In the genomic region with DNA sequence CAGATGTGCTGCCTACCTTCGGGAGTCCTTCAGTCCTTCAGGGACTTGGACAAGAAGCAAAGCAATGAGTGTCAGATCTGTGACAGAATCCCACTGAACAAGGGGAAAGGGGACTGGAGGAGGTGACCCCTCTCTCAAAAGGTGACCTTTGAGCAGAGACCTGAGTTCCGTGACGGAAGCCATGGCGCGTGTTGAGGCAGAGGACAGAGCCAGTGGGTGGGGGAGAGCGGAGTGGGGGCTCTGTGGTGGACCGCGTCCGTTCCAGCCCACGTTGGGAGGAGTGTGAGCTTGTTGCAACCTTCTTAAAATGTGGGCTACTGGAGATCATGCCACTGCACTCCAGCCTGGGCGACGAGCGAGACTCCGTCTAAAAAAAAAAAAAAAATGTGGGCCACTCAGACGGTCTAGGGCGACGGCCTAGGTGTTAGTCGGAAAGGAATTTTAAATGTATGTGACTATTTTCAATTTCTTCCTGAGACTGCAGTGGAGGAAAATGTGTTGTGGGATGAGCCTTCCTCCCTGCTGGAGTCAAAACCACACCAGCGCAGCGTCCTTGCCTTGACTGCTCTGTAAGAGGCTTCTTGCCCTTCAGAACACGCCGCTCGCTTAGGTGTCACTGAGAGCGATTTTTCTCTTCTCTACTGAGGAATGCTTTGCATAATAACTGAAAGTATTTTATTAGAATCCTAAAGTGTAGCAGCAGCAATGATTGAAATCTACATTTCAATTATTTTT, we compare ENCODE assay signal across 24 cellular contexts.
DNase-seq lines count a peak whose midpoint lies in the region; ATAC-seq, FAIRE-seq and TF ChIP-seq lines count a peak whose summit lies in the region.
"Had no signal": no experiment of that assay in that cellular context is flagged by ENCODE, and none has a peak within 500 bp of the region (broad histone marks: within the 10 kb centered on the region; RNA-seq: fewer than 3 reads in every experiment).

No MANE protein-coding gene starts in this region.

- H3K27me3 Mint-ChIP-seq in CD4-positive, alpha-beta T cell: no peaks in the 10 kb centered on the region
- no peaks in the 10 kb centered on the region for H3K27me3 Mint-ChIP-seq in activated naive CD8-positive, alpha-beta T cell treated with anti-CD3 and anti-CD28 coated beads, Interleukin-2, amount 50 U/mL, for 24 hours
- H3K27me3 Mint-ChIP-seq in nephron progenitor cell (ENCODE audit: low read depth, poor library complexity): peaks cover 19% of the 10 kb centered on the region
- H3K27me3 Mint-ChIP-seq: effector memory CD8-positive, alpha-beta T cell had no signal

- no peak overlapping the region for H3K4me3 ChIP-seq in effector memory CD4-positive, alpha-beta T cell (ENCODE audit: insufficient read depth, low read depth, low read length, poor library complexity, severe bottlenecking)
- H3K4me3 ChIP-seq: gastrocnemius medialis, HAP-1, thyroid gland had no signal

- H3K9me3 Mint-ChIP-seq in CD4-positive, alpha-beta T cell: no peaks in the 10 kb centered on the region
- no peaks in the 10 kb centered on the region for H3K9me3 Mint-ChIP-seq in activated naive CD8-positive, alpha-beta T cell treated with anti-CD3 and anti-CD28 coated beads, Interleukin-2, amount 50 U/mL, for 24 hours
- no peaks in the 10 kb centered on the region for H3K9me3 Mint-ChIP-seq in nephron progenitor cell
- H3K9me3 Mint-ChIP-seq: CD8-positive, alpha-beta T cell; effector memory CD8-positive, alpha-beta T cell; natural killer cell had no signal

- no peak for TF ChIP-seq CTCF in CD4-positive, alpha-beta T cell (IDR thresholded peaks at IDR 0.05)
- TF ChIP-seq CTCF in nephron progenitor cell (IDR thresholded peaks at IDR 0.05): no peak

- no peaks in the 10 kb centered on the region for H3K4me1 ChIP-seq in effector memory CD4-positive, alpha-beta T cell (ENCODE audit: control insufficient read depth, insufficient read depth, low read length, poor library complexity, severe bottlenecking)
- H3K4me1 ChIP-seq: gastrocnemius medialis, HAP-1, parathyroid adenoma, thyroid gland had no signal

- no peak for TF ChIP-seq POLR2A in GM12891 (IDR thresholded peaks at IDR 0.05; ENCODE audit: low read depth, low read length)

- peaks cover 44% of the 10 kb centered on the region for H3K4me1 Mint-ChIP-seq in CD4-positive, alpha-beta T cell (ENCODE audit: low read depth)
- H3K4me1 Mint-ChIP-seq in activated naive CD8-positive, alpha-beta T cell treated with anti-CD3 and anti-CD28 coated beads, Interleukin-2, amount 50 U/mL, for 24 hours: peaks cover 27% of the 10 kb centered on the region
- peaks cover 6% of the 10 kb centered on the region for H3K4me1 Mint-ChIP-seq in nephron progenitor cell

- H3K36me3 Mint-ChIP-seq in CD4-positive, alpha-beta T cell (ENCODE audit: low read depth): no peaks in the 10 kb centered on the region
- H3K36me3 Mint-ChIP-seq in activated naive CD8-positive, alpha-beta T cell treated with anti-CD3 and anti-CD28 coated beads, Interleukin-2, amount 50 U/mL, for 24 hours (ENCODE audit: low read depth): peaks cover 57% of the 10 kb centered on the region
- no peaks in the 10 kb centered on the region for H3K36me3 Mint-ChIP-seq in nephron progenitor cell (ENCODE audit: low read depth)

- no peak overlapping the region for H3K27ac ChIP-seq in CD4-positive, alpha-beta T cell (ENCODE audit: low read depth, low read length)
- no peak overlapping the region for H3K27ac ChIP-seq in effector memory CD4-positive, alpha-beta T cell (ENCODE audit: insufficient read depth, low read length, poor library complexity, severe bottlenecking)
- H3K27ac ChIP-seq: gastrocnemius medialis, parathyroid adenoma, thyroid gland, WERI-Rb-1 had no signal

- DNase-seq in CD4-positive, alpha-beta T cell: no peak
- no peak for DNase-seq in GM12891 (ENCODE audit: insufficient read length, low spot score)
- no peak for DNase-seq in activated naive CD8-positive, alpha-beta T cell treated with anti-CD3 and anti-CD28 coated beads, Interleukin-2, amount 50 U/mL, for 24 hours
- no peak for DNase-seq in nephron progenitor cell
- DNase-seq in NK-92 treated with Interleukin-12 subunit alpha and Interleukin-12 subunit beta, amount 100 ng/mL, for 24 hours (lab: John Stamatoyannopoulos, UW): no peak
- no peak for DNase-seq in effector memory CD4-positive, alpha-beta T cell
- DNase-seq: effector memory CD8-positive, alpha-beta T cell; gastrocnemius medialis; hippocampal formation; KG1; natural killer cell; NCI-H1436; OCI-M1; stimulated activated CD4-positive, alpha-beta T cell treated with anti-CD3 and anti-CD28 coated beads, Interleukin-4, amount 100 ng/mL, for 1 hour; stimulated activated naive CD4-positive, alpha-beta T cell; thyroid gland; WERI-Rb-1 had no signal

- no peaks in the 10 kb centered on the region for H3K9me3 ChIP-seq in CD4-positive, alpha-beta T cell (ENCODE audit: control insufficient read depth, low read length)
- H3K9me3 ChIP-seq in effector memory CD4-positive, alpha-beta T cell (ENCODE audit: control insufficient read depth, low read length): no peaks in the 10 kb centered on the region
- H3K9me3 ChIP-seq: gastrocnemius medialis, HAP-1, thyroid gland had no signal

- no peaks in the 10 kb centered on the region for H3K27me3 ChIP-seq in CD4-positive, alpha-beta T cell (ENCODE audit: control insufficient read depth, insufficient read depth, low read length)
- no peaks in the 10 kb centered on the region for H3K27me3 ChIP-seq in effector memory CD4-positive, alpha-beta T cell (replicated peaks; ENCODE audit: control insufficient read depth, insufficient read depth, low read length, poor library complexity, severe bottlenecking)
- H3K27me3 ChIP-seq: gastrocnemius medialis, thyroid gland had no signal

- peaks cover 90% of the 10 kb centered on the region for H3K36me3 ChIP-seq in effector memory CD4-positive, alpha-beta T cell (ENCODE audit: control insufficient read depth, insufficient read depth, low read length)
- H3K36me3 ChIP-seq: HAP-1, WERI-Rb-1 had no signal

- no peak overlapping the region for H3K4me3 Mint-ChIP-seq in CD4-positive, alpha-beta T cell
- H3K4me3 Mint-ChIP-seq in activated naive CD8-positive, alpha-beta T cell treated with anti-CD3 and anti-CD28 coated beads, Interleukin-2, amount 50 U/mL, for 24 hours: no peak overlapping the region
- H3K4me3 Mint-ChIP-seq in nephron progenitor cell: no peak overlapping the region
- H3K4me3 Mint-ChIP-seq: CD8-positive, alpha-beta T cell; effector memory CD8-positive, alpha-beta T cell; natural killer cell had no signal

- POLR2A ChIA-PET in CD4-positive, alpha-beta T cell (lab: Charles Lee): no interaction called here

- FAIRE-seq in GM12891 (lab: Jason Lieb, UNC): no peak

- no peak for ATAC-seq in CD4-positive, alpha-beta T cell (ENCODE audit: poor library complexity)
- ATAC-seq in activated naive CD8-positive, alpha-beta T cell treated with anti-CD3 and anti-CD28 coated beads, Interleukin-2, amount 50 U/mL, for 24 hours: no peak
- ATAC-seq in HG03342 (IDR thresholded peaks at IDR 0.05; ENCODE audit: unreplicated experiment): no peak
- ATAC-seq: CD8-positive, alpha-beta T cell; effector memory CD8-positive, alpha-beta T cell; gastrocnemius medialis; left lobe of liver; natural killer cell; right cardiac atrium; SK-N-SH treated with all-trans-retinoic acid at 6 μM for 48 hours had no signal

- CTCF ChIA-PET in CD4-positive, alpha-beta T cell (lab: Charles Lee): no interaction called here

- peak overlapping the region; percentile 22 for H3K27ac Mint-ChIP-seq in CD4-positive, alpha-beta T cell
- peak overlapping the region; percentile 65 for H3K27ac Mint-ChIP-seq in activated naive CD8-positive, alpha-beta T cell treated with anti-CD3 and anti-CD28 coated beads, Interleukin-2, amount 50 U/mL, for 24 hours
- peak overlapping the region; percentile 92 for H3K27ac Mint-ChIP-seq in nephron progenitor cell

- intact Hi-C loops in CD4-positive, alpha-beta T cell (cut with DNase I, micrococcal nuclease): no loop called here

TF ChIP-seq in GM12891, 5 proteins besides CTCF, POLR2A, EP300 and RAD21:
- peak; percentile 54; the same call in 1 of the 2 replicates for TF ChIP-seq POLR2AphosphoS5 (IDR thresholded peaks at IDR 0.05; ENCODE audit: low read depth, low read length)
- no peak for TF ChIP-seq PAX5 (IDR thresholded peaks at IDR 0.05; ENCODE audit: insufficient read depth, low read length, severe bottlenecking)
TF ChIP-seq in GM12891: peak in this region for 1.

Comparison
In these comparisons a context has a peak if more than half of its experiments do, and no peak if none do; other contexts are left out.
1. H3K27ac Mint-ChIP-seq: peak in every context shown above with its lines; median percentile 92 in nephron progenitor cell; 65 in activated naive CD8-positive, alpha-beta T cell treated with anti-CD3 and anti-CD28 coated beads, Interleukin-2, amount 50 U/mL, for 24 hours; 22 in CD4-positive, alpha-beta T cell.